In genomic region chr10:28676297-28676967, GRCh38 we compare ENCODE assay signal across 8 cellular contexts. TPM values are rescaled to one million over a fixed set of nuclear protein-coding genes. Genes with fewer than 3 reads are reported as not detected.
DNase-seq lines count a peak whose midpoint lies in the region; ATAC-seq and TF ChIP-seq lines count a peak whose summit lies in the region.

No MANE protein-coding gene starts in this region.

- H3K4me1 ChIP-seq in adipocyte (ENCODE audit: control insufficient read depth, insufficient read depth, low read length) (peaks cover 23% of the 10 kb centered on the region), iPS-15b (ENCODE audit: control insufficient read depth, insufficient read depth, low read length) (peaks cover 14% of the 10 kb centered on the region), spleen (peaks cover 0 to 48% (median 39%) of the 10 kb centered on the region in 6 donors)

- intact Hi-C loops in spleen (cut with DNase I; ENCODE audit: low total_unique reads), result no loop called here

- DNase-seq in DMS114 treated with DMSO at 0.1 percent for 48 hours (lab: John Stamatoyannopoulos, UW; ENCODE audit: unreplicated experiment), result peak; percentile 29
- DNase-seq in Jurkat, Clone E6-1 (ENCODE audit: low read depth, low spot score), result no peak
- peak; percentile 52 for DNase-seq in adipocyte (ENCODE audit: low read depth)
- no peak for DNase-seq in spleen
- no peak for DNase-seq in NCI-H2227 treated with DMSO at 0.1 percent for 48 hours (lab: John Stamatoyannopoulos, UW)

- peak overlapping the region in 6 of 8 donors; percentile 28 to 83 (median 68) for H3K27ac ChIP-seq in spleen

- H3K4me3 ChIP-seq in Jurkat, Clone E6-1 (ENCODE audit: low read length), result peak overlapping the region; percentile 45
- peak overlapping the region; percentile 73 for H3K4me3 ChIP-seq in adipocyte (ENCODE audit: low read length)
- H3K4me3 ChIP-seq in iPS-15b (ENCODE audit: low read depth, low read length), result peak overlapping the region; percentile 59
- H3K4me3 ChIP-seq in spleen, result peak overlapping the region; percentile 31 to 87 (median 76)

- WGBS in spleen, 5 donors, result 5 to 9% (median 6%) methylated on average over 14 to 26 of the region's 26 CpGs

- H3K9me3 ChIP-seq in adipocyte (ENCODE audit: control insufficient read depth, low read length) (no peaks in the 10 kb centered on the region), iPS-15b (ENCODE audit: control insufficient read depth, insufficient read depth, low read length) (no peaks in the 10 kb centered on the region), spleen (no peaks in the 10 kb centered on the region)

- ATAC-seq in HG02852 (IDR thresholded peaks at IDR 0.05; ENCODE audit: unreplicated experiment), result no peak
- ATAC-seq in GM21619 (IDR thresholded peaks at IDR 0.05; ENCODE audit: unreplicated experiment), result no peak

- peaks cover under 1% of the 10 kb centered on the region for H3K36me3 ChIP-seq in adipocyte (ENCODE audit: control insufficient read depth, insufficient read depth, low read length, severe bottlenecking)
- H3K36me3 ChIP-seq in iPS-15b (ENCODE audit: control insufficient read depth, insufficient read depth, low read length), result peaks cover 4% of the 10 kb centered on the region
- H3K36me3 ChIP-seq in spleen, result no peaks in the 10 kb centered on the region

- H3K9ac ChIP-seq in adipocyte (ENCODE audit: low read length), result peak overlapping the region; percentile 54
- H3K9ac ChIP-seq in iPS-15b (ENCODE audit: low read depth, low read length), result no peak overlapping the region

- H3K27me3 ChIP-seq in adipocyte (replicated peaks; ENCODE audit: control insufficient read depth, insufficient read depth, low read length) (peaks cover 32% of the 10 kb centered on the region), iPS-15b (ENCODE audit: control insufficient read depth, insufficient read depth, low read length) (peaks cover 36% of the 10 kb centered on the region), spleen (replicated peaks in 1 of 7) (peaks cover 0 to 97% (median 48%) of the 10 kb centered on the region in 7 donors)

- TF ChIP-seq POLR2A in spleen (IDR thresholded peaks at IDR 0.05), result no peak

- TF ChIP-seq CTCF in spleen (IDR thresholded peaks at IDR 0.05 in 8 of 11, conservative IDR thresholded peaks at IDR 0.05 in 3 of 11), result no peak

RNA-seq across cellular contexts. Expression of gene BAMBI, which starts 0.9 kb away (rescaled TPM):
- 48.4 TPM for polyA plus RNA-seq in Jurkat, Clone E6-1 (2012; ENCODE audit: insufficient read depth, insufficient read length)
- 10 to 100 TPM; 10.6 to 38.0 (median 19.7) TPM for total RNA-seq in spleen
- 1 to 10 TPM; 3.9 to 7.4 (median 4.9) TPM for polyA plus RNA-seq in spleen

Comparison
In these comparisons a context has a peak if more than half of its experiments do, and no peak if none do; other contexts are left out.
1. DNase-seq: peak in DMS114 treated with DMSO at 0.1 percent for 48 hours (single experiment) and adipocyte (single experiment); none in Jurkat, Clone E6-1 (single experiment), spleen (single experiment) and NCI-H2227 treated with DMSO at 0.1 percent for 48 hours (single experiment).
2. Peak in every context shown above with its lines, with median percentiles within 50 percentile points of each other: H3K4me3 ChIP-seq.